Comparison of ENCODE assay signal across 23 cellular contexts in the genomic region with DNA sequence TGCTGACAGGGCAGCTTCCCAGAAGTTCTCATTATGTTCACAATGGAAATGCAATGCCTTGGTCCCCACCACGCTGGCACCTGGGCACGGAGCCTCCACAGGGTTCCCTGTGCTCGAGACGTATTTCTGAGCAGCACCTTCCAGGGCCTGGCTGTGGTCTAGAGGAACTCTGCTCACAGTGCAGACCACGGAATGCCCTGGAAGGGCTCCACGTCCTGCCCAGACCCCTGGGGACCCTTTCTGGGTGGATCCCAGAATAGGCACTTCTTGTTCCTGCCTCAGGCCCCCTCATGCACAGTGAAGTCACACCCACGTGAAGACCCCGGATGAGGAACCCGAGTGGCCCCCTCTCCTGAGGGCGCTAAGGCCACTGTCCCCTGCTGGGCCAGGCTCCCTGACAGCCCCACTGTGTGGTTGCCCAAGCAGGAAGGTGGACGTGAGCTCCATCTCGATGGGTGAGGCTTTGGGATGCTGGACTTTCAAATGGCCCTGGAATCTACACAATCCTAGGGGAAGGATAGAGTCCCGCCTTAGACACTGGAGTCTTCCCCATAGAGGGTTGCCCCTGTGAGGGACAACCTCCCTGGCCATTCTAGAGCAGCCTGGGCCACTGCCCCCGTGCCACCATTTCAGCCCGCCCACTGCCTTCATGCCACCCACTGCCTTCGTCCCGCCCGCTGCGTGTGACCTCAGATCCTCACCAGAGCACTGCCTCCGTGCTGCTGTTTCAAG.
DNase-seq lines count a peak whose midpoint lies in the region; ATAC-seq and TF ChIP-seq lines count a peak whose summit lies in the region.
"Had no signal": no experiment of that assay in that cellular context is flagged by ENCODE, and none has a peak within 500 bp of the region (broad histone marks: within the 10 kb centered on the region; RNA-seq: fewer than 3 reads in every experiment).

No MANE protein-coding gene starts in this region.

- H4K20me1 ChIP-seq in osteoblast (ENCODE audit: insufficient read depth, low read length): no peaks in the 10 kb centered on the region

- H3K4me3 ChIP-seq in osteoblast (ENCODE audit: insufficient read depth, low read length) (no peak overlapping the region), upper lobe of right lung (no peak overlapping the region)
- H3K4me3 ChIP-seq: A549, GM12878, SJSA1 had no signal

- H3K27me3 ChIP-seq in osteoblast (ENCODE audit: insufficient read depth, low read length) (no peaks in the 10 kb centered on the region), upper lobe of right lung (no peaks in the 10 kb centered on the region)
- H3K27me3 ChIP-seq: SJSA1 had no signal

- TF ChIP-seq CTCF in VCaP (conservative IDR thresholded peaks at IDR 0.05) (no peak), osteoblast (IDR thresholded peaks at IDR 0.05; ENCODE audit: extremely low read depth, low read depth, low read length) (no peak), upper lobe of right lung (IDR thresholded peaks at IDR 0.05) (no peak)

- H2AFZ ChIP-seq in osteoblast (ENCODE audit: low read length): no peak overlapping the region

- H3K27ac ChIP-seq in VCaP (peak overlapping the region; percentile 59), osteoblast (ENCODE audit: low read depth, low read length) (no peak overlapping the region), upper lobe of right lung (no peak overlapping the region)
- H3K27ac ChIP-seq: A549, KMS-11, SJSA1 had no signal

- DNase-seq in cardiac septum (ENCODE audit: low spot score) (peak; percentile 41), left cardiac atrium (no peak), osteoblast (ENCODE audit: insufficient read length, low spot score, missing footprints) (peak; percentile 71), upper lobe of right lung (peak; percentile 48), middle frontal gyrus (ENCODE audit: extremely low spot score, low spot score) (no peak), kidney tubule cell (ENCODE audit: low spot score) (no peak), DMS79 (lab: John Stamatoyannopoulos, UW) (no peak)
- DNase-seq: CD4-positive, alpha-beta T cell; COR-L47; DMS79 treated with DMSO at 0.1 percent for 48 hours; HFFc6; IMR-90; NCI-H1105; NCI-H2029; NCI-H345; NCI-H524; NCI-H774 had no signal

- ATAC-seq in left cardiac atrium (no peak), upper lobe of right lung (peak; percentile 20)
- ATAC-seq: GM12878, Panc1 had no signal

- no peaks in the 10 kb centered on the region for H3K9me3 ChIP-seq in osteoblast (ENCODE audit: low read depth, low read length)
- H3K9me3 ChIP-seq in upper lobe of right lung: no peaks in the 10 kb centered on the region
- H3K9me3 ChIP-seq: A549, SJSA1 had no signal

- no peak overlapping the region for H3K4me2 ChIP-seq in osteoblast (ENCODE audit: insufficient read depth, low read length)
- H3K4me2 ChIP-seq: A549, KMS-11 had no signal

- no peaks in the 10 kb centered on the region for H3K79me2 ChIP-seq in osteoblast (ENCODE audit: insufficient read depth, low read length)

- no peaks in the 10 kb centered on the region for H3K36me3 ChIP-seq in osteoblast (ENCODE audit: insufficient read depth, low read length)
- H3K36me3 ChIP-seq in upper lobe of right lung: no peaks in the 10 kb centered on the region

- no peaks in the 10 kb centered on the region for H3K4me1 ChIP-seq in osteoblast (ENCODE audit: insufficient read depth, low read length)
- no peaks in the 10 kb centered on the region for H3K4me1 ChIP-seq in upper lobe of right lung
- H3K4me1 ChIP-seq: A549, SJSA1 had no signal

- intact Hi-C loops in cardiac septum (cut with DNase I): no loop called here
- intact Hi-C loops in left cardiac atrium (cut with DNase I): no loop called here
- intact Hi-C loops in upper lobe of right lung (cut with DNase I): no loop called here

Comparison
In these comparisons a context has a peak if more than half of its experiments do, and no peak if none do; other contexts are left out.
1. DNase-seq: peak in cardiac septum (single experiment), osteoblast (single experiment) and upper lobe of right lung (single experiment); none in left cardiac atrium (single experiment), middle frontal gyrus (single experiment), kidney tubule cell (single experiment) and DMS79 (single experiment).